ENCODE assay signal across 10 cellular contexts in the genomic region with DNA sequence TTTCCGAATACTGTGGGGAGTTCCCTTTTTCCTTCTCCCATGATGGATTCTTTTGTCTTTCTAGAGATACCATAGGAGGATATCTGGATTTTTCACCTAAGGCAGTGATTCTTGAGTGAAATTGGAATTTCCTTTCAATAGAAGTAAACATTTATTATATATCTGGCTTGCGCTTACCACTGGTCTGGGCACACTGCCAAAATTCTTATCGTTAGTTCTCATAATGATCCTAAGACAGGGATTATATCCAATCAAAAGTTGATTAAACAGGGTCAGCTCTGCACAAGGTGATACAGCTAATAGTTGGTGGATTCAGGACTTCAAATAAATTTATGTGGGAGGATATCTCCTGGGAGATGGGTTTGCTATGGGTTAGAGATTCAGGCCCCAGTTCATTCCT. TPM values are rescaled to one million over a fixed set of nuclear protein-coding genes. Genes with fewer than 3 reads are reported as not detected.
DNase-seq lines count a peak whose midpoint lies in the region; ATAC-seq and TF ChIP-seq lines count a peak whose summit lies in the region.
"Had no signal": no experiment of that assay in that cellular context is flagged by ENCODE, and none has a peak within 500 bp of the region (broad histone marks: within the 10 kb centered on the region; RNA-seq: fewer than 3 reads in every experiment).

No MANE protein-coding gene starts in this region.

- peak overlapping the region; percentile 63 to 93 (median 87) for H3K4me2 ChIP-seq in BLaER1 treated with 17β-estradiol and CSF1 and Interleukin-3, amounts not matched to agents 10 nM and 100 nM

- ATAC-seq in mucosa of descending colon (peak; percentile 54), upper lobe of right lung (no peak), GM19463 (IDR thresholded peaks at IDR 0.05; ENCODE audit: unreplicated experiment) (no peak)

- peaks cover 42 to 100% (median 72%) of the 10 kb centered on the region in 11 experiments for H4K20me1 ChIP-seq in BLaER1 treated with 17β-estradiol and CSF1 and Interleukin-3, amounts not matched to agents 10 nM and 100 nM

- H3K4me3 ChIP-seq in BLaER1 treated with 17β-estradiol and CSF1 and Interleukin-3, amounts not matched to agents 10 nM and 100 nM, result peak overlapping the region in 6 of 10 experiments; percentile 1 to 47 (median 18); a peak in 5 of 20 replicates
- peak overlapping the region; percentile 4; the same call in 1 of the 2 replicates for H3K4me3 ChIP-seq in HFF-Myc (replicated peaks; ENCODE audit: low read depth, low read length)
- no peak overlapping the region for H3K4me3 ChIP-seq in mucosa of descending colon
- H3K4me3 ChIP-seq in upper lobe of right lung, result no peak overlapping the region
- no peak overlapping the region for H3K4me3 ChIP-seq in coronary artery
- H3K4me3 ChIP-seq: cardiac muscle cell had no signal

- peaks cover 80 to 100% (median 98%) of the 10 kb centered on the region in 10 experiments for H3K4me1 ChIP-seq in BLaER1 treated with 17β-estradiol and CSF1 and Interleukin-3, amounts not matched to agents 10 nM and 100 nM
- H3K4me1 ChIP-seq in mucosa of descending colon (ENCODE audit: low read depth) (peaks cover 4% of the 10 kb centered on the region), upper lobe of right lung (peaks cover 18% of the 10 kb centered on the region)

- H3K9ac ChIP-seq in BLaER1 treated with 17β-estradiol and CSF1 and Interleukin-3, amounts not matched to agents 10 nM and 100 nM, result peak overlapping the region in 10 of 11 experiments; percentile 2 to 49 (median 32); a peak in 10 of 22 replicates

- DNase-seq in HFF-Myc (ENCODE audit: extremely low read depth, low read depth), result no peak
- DNase-seq in astrocyte of the hippocampus (ENCODE audit: low read depth, low spot score), result peak; percentile 61
- peak in 1 of 3 donors; percentile 64 for DNase-seq in mucosa of descending colon
- DNase-seq in upper lobe of right lung, result no peak
- no peak for DNase-seq in coronary artery (ENCODE audit: low spot score)
- DNase-seq in stimulated activated CD4-positive, alpha-beta T cell treated with anti-CD3 and anti-CD28 coated beads, Interleukin-4, amount 100 ng/mL, for 24 hours, result no peak
- DNase-seq: NCI-H2081 treated with DMSO at 0.1 percent for 48 hours had no signal

- H3K36me3 ChIP-seq in BLaER1 treated with 17β-estradiol and CSF1 and Interleukin-3, amounts not matched to agents 10 nM and 100 nM, result peaks cover 10 to 84% (median 59%) of the 10 kb centered on the region in 11 experiments; a peak in 21 of 22 replicates
- H3K36me3 ChIP-seq in mucosa of descending colon (ENCODE audit: low read depth) (no peaks in the 10 kb centered on the region), upper lobe of right lung (no peaks in the 10 kb centered on the region)
- H3K36me3 ChIP-seq: cardiac muscle cell had no signal

- intact Hi-C loops in mucosa of descending colon (cut with DNase I, micrococcal nuclease) (loop anchor here in 1 of 2 donors (10.0 kb wide), 1 partner anchor 113 kb away; no protein-coding TSS in a partner anchor), upper lobe of right lung (cut with DNase I) (no loop called here)

- no peaks in the 10 kb centered on the region for H3K9me3 ChIP-seq in BLaER1 treated with 17β-estradiol and CSF1 and Interleukin-3, amounts not matched to agents 10 nM and 100 nM (replicated peaks in 1 of 11)
- H3K9me3 ChIP-seq in mucosa of descending colon (no peaks in the 10 kb centered on the region), upper lobe of right lung (no peaks in the 10 kb centered on the region)

- TF ChIP-seq CTCF in HFF-Myc (IDR thresholded peaks at IDR 0.05; ENCODE audit: low read depth, low read length, missing control alignments) (no peak), mucosa of descending colon (IDR thresholded peaks at IDR 0.05) (no peak), upper lobe of right lung (IDR thresholded peaks at IDR 0.05) (no peak), coronary artery (IDR thresholded peaks at IDR 0.05) (no peak)

- no peaks in the 10 kb centered on the region for H3K27me3 ChIP-seq in BLaER1 treated with 17β-estradiol and CSF1 and Interleukin-3, amounts not matched to agents 10 nM and 100 nM
- H3K27me3 ChIP-seq in upper lobe of right lung, result no peaks in the 10 kb centered on the region
- H3K27me3 ChIP-seq: cardiac muscle cell had no signal

- H3K27ac ChIP-seq in BLaER1 treated with 17β-estradiol and CSF1 and Interleukin-3, amounts not matched to agents 10 nM and 100 nM, result peak overlapping the region in 7 of 11 experiments; percentile 21 to 64 (median 42); a peak in 12 of 22 replicates
- no peak overlapping the region for H3K27ac ChIP-seq in upper lobe of right lung
- H3K27ac ChIP-seq in coronary artery, result no peak overlapping the region
- H3K27ac ChIP-seq: cardiac muscle cell had no signal

RNA-seq across cellular contexts. Expression of a gene that starts 9.6 kb away (rescaled TPM):
- total RNA-seq in mucosa of descending colon (10 to 100 TPM; 23.9 to 38.4 (median 29.8) TPM), upper lobe of right lung (37.1 TPM)

Comparison
In these comparisons a context has a peak if more than half of its experiments do, and no peak if none do; other contexts are left out.
1. H3K27ac ChIP-seq: peak in BLaER1 treated with 17β-estradiol and CSF1 and Interleukin-3, amounts not matched to agents 10 nM and 100 nM (7 of 11); none in upper lobe of right lung (single experiment) and coronary artery (0 of 2).
2. H3K4me3 ChIP-seq: peak in BLaER1 treated with 17β-estradiol and CSF1 and Interleukin-3, amounts not matched to agents 10 nM and 100 nM (6 of 10) and HFF-Myc (single experiment); none in mucosa of descending colon (single experiment), upper lobe of right lung (single experiment) and coronary artery (single experiment).